In genomic region chr18:39558658-39559057, GRCh38 we compare ENCODE assay signal across 25 cellular contexts.
DNase-seq lines count a peak whose midpoint lies in the region; ATAC-seq, FAIRE-seq and TF ChIP-seq lines count a peak whose summit lies in the region.
"Had no signal": no experiment of that assay in that cellular context is flagged by ENCODE, and none has a peak within 500 bp of the region (broad histone marks: within the 10 kb centered on the region; RNA-seq: fewer than 3 reads in every experiment).

No MANE protein-coding gene starts in this region.

- H3K9me3 ChIP-seq in mammary epithelial cell (replicated peaks; ENCODE audit: insufficient read depth, low read length) (no peaks in the 10 kb centered on the region), breast epithelium (no peaks in the 10 kb centered on the region)
- H3K9me3 ChIP-seq: BLaER1, Peyer's patch, SK-N-SH had no signal

- ATAC-seq in GM18873 (IDR thresholded peaks at IDR 0.05; ENCODE audit: low FRiP score, unreplicated experiment), result no peak
- ATAC-seq: GM23338 had no signal

- no peak for TF ChIP-seq POLR2A in breast epithelium (IDR thresholded peaks at IDR 0.05)

- H3K4me1 ChIP-seq in mammary epithelial cell (ENCODE audit: insufficient read depth, low read length) (no peaks in the 10 kb centered on the region), breast epithelium (no peaks in the 10 kb centered on the region)
- H3K4me1 ChIP-seq: BLaER1, Peyer's patch had no signal

- DNase-seq in mammary epithelial cell, result peak; percentile 25
- DNase-seq in breast epithelium (ENCODE audit: low spot score in 2 of 2), result no peak
- DNase-seq in bronchial epithelial cell (ENCODE audit: low read depth), result peak; percentile 60
- peak; percentile 22 for DNase-seq in iris pigment epithelial cell (ENCODE audit: low read depth)
- no peak for DNase-seq in MV-4-11 (lab: John Stamatoyannopoulos, UW)
- no peak for DNase-seq in activated CD4-positive, alpha-beta T cell treated with anti-CD3 and anti-CD28 coated beads, Interleukin-2, amount 50 U/mL, for 1 hour
- DNase-seq in urothelium cell line (ENCODE audit: low spot score), result no peak
- DNase-seq: 8988T; ACHN; CD4-positive, CD25-positive, alpha-beta regulatory T cell; DMS53; H9; Kasumi-1; NCI-H1105 treated with DMSO at 0.1 percent for 48 hours; NCI-H146; NCI-H1930; NCI-H2107; NCI-H446 treated with DMSO at 0.1 percent for 48 hours; NCI-H526; Peyer's patch; SK-N-SH had no signal

- no peak overlapping the region for H3K27ac ChIP-seq in mammary epithelial cell (ENCODE audit: insufficient read depth, low read depth, low read length)
- no peak overlapping the region for H3K27ac ChIP-seq in breast epithelium
- H3K27ac ChIP-seq: BLaER1, Peyer's patch had no signal

- dilution Hi-C loops in mammary epithelial cell (cut with HindIII; ENCODE audit: low sequenced_read_pairs), result no loop called here

- no peak overlapping the region for H3K4me2 ChIP-seq in mammary epithelial cell (ENCODE audit: insufficient read depth, low read depth, low read length)
- H3K4me2 ChIP-seq: BLaER1, GM23338, SK-N-SH had no signal

- BruUV-seq in mammary epithelial cell (replicated peaks; lab: Mats Ljungman, UMichigan), result no TSS peak

- no peaks in the 10 kb centered on the region for H3K27me3 ChIP-seq in mammary epithelial cell (ENCODE audit: insufficient read depth, low read length)
- no peaks in the 10 kb centered on the region for H3K27me3 ChIP-seq in breast epithelium
- H3K27me3 ChIP-seq in bronchial epithelial cell (ENCODE audit: control insufficient read depth, insufficient read depth, low read length), result no peaks in the 10 kb centered on the region
- H3K27me3 ChIP-seq: BLaER1, Peyer's patch had no signal

- H3K36me3 ChIP-seq in mammary epithelial cell (ENCODE audit: insufficient read depth, low read length), result no peaks in the 10 kb centered on the region
- H3K36me3 ChIP-seq in breast epithelium, result no peaks in the 10 kb centered on the region
- no peaks in the 10 kb centered on the region for H3K36me3 ChIP-seq in bronchial epithelial cell (ENCODE audit: control insufficient read depth, insufficient read depth, low read length)
- H3K36me3 ChIP-seq: BLaER1, Peyer's patch had no signal

- H3K4me3 ChIP-seq in mammary epithelial cell (replicated peaks in 1 of 3; ENCODE audit: insufficient read depth in 1 of 3, low read depth in 2 of 3, low read length in 3 of 3) (no peak overlapping the region), breast epithelium (no peak overlapping the region), bronchial epithelial cell (ENCODE audit: low read depth, low read length) (no peak overlapping the region)
- H3K4me3 ChIP-seq: BLaER1, GM23338, Peyer's patch had no signal

- H3K79me2 ChIP-seq in mammary epithelial cell (ENCODE audit: insufficient read depth, low read length), result no peaks in the 10 kb centered on the region

- in situ Hi-C loops in mammary epithelial cell (cut with MboI; ENCODE audit: low sequenced_read_pairs in 2 of 2), result no loop called here

- no peak overlapping the region for H3K9ac ChIP-seq in mammary epithelial cell (ENCODE audit: insufficient read depth, low read length)
- H3K9ac ChIP-seq: BLaER1, SK-N-SH had no signal

- H2AFZ ChIP-seq in mammary epithelial cell (ENCODE audit: low read depth, low read length), result no peak overlapping the region
- H2AFZ ChIP-seq: GM23338 had no signal

- TF ChIP-seq CTCF in mammary epithelial cell (conservative IDR thresholded peaks at IDR 0.05 in 1 of 2, IDR thresholded peaks at IDR 0.05 in 1 of 2; ENCODE audit: extremely low read depth in 1 of 2, insufficient read depth in 1 of 2, low read depth in 1 of 2, low read length in 2 of 2) (no peak), breast epithelium (IDR thresholded peaks at IDR 0.05) (no peak), bronchial epithelial cell (IDR thresholded peaks at IDR 0.05; ENCODE audit: insufficient read depth, low read length, severe bottlenecking) (no peak)

- no peaks in the 10 kb centered on the region for H4K20me1 ChIP-seq in mammary epithelial cell (ENCODE audit: insufficient read depth, low read length)
- H4K20me1 ChIP-seq: BLaER1 had no signal

- intact Hi-C loops in mammary epithelial cell (cut with micrococcal nuclease) (no loop called here), breast epithelium (cut with DNase I; ENCODE audit: low total_unique reads) (no loop called here)

- CTCF ChIA-PET in mammary epithelial cell (lab: Charles Lee; ENCODE audit: low non-redundant PET), result no interaction called here

- FAIRE-seq in bronchial epithelial cell (lab: Jason Lieb, UNC) (no peak), urothelium cell line (lab: Jason Lieb, UNC) (no peak)
- FAIRE-seq: GM18507 had no signal

Comparison
In these comparisons a context has a peak if more than half of its experiments do, and no peak if none do; other contexts are left out.
1. DNase-seq: peak in mammary epithelial cell (single experiment), bronchial epithelial cell (single experiment) and iris pigment epithelial cell (single experiment); none in breast epithelium (0 of 2), MV-4-11 (single experiment), activated CD4-positive, alpha-beta T cell treated with anti-CD3 and anti-CD28 coated beads, Interleukin-2, amount 50 U/mL, for 1 hour (single experiment) and urothelium cell line (single experiment).